In the genomic region with DNA sequence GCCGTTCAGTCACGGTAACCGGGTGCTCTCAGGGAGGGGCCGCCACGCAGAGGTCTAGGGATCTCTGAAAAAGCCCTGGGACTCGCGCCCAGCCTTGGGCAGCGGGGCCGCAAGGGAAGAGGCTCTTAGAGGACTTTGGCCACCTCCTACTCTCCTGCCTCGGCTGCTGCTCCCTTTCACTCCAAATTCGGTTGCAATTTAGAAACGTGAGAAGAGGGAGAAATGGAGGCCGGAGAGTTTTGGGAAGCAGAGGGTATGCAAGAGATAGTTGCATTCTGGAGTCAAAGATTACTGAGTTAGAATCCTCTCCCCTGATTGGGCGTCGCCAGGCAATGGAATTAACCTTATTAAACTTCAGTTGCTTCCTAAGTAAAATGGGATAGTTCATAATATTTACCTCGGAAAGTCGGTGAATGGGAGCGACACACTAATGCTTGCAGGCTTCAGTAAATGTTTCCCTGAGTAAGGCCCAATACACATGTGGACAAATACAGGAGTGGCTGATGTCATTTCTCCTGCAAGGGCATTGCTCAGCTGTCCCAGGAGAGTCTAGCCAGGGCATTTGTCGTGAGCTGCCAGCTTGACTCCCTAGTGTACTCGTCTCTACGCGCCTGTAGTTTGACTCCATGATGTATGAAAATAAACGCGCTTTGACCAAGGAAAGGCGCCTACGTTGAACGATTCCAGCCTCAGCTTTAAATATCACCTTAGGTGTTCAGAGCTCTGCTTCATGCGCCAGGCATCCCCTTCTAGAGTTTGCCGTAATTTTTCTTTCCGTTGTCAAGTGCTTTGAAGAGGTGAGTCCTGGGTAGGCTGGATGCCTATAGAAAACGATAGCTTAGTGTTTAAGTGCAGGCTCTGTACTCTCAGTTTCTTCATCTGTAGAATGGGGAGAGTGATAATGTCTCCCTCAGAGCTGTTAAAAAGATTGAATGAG, we compare ENCODE assay signal across 8 cellular contexts. TPM values are rescaled to one million over a fixed set of nuclear protein-coding genes. Genes with fewer than 3 reads are reported as not detected.
DNase-seq lines count a peak whose midpoint lies in the region; TF ChIP-seq lines count a peak whose summit lies in the region.

No MANE protein-coding gene starts in this region.

- POLR2A ChIA-PET in HEK293 (lab: Yijun Ruan, JAX): interaction anchor here (1.0 to 1.4 kb wide), 11 partner anchors 8 to 250 kb away, joined by 3 to 12 read pairs (median 4); no protein-coding TSS in a partner anchor
- POLR2A ChIA-PET in activated CD4-positive, alpha-beta memory T cell treated with anti-CD3 and anti-CD28 coated beads for 36 hours (lab: Charles Lee): interaction anchor here (1.0 to 1.8 kb wide), 6 partner anchors 8 to 154 kb away, joined by 3 to 8 read pairs (median 3); no protein-coding TSS in a partner anchor

- H3K79me2 ChIP-seq in Loucy (ENCODE audit: insufficient read depth, low read length): peaks cover 74% of the 10 kb centered on the region

- TF ChIP-seq CTCF in 22Rv1 (IDR thresholded peaks at IDR 0.05) (no peak), HEK293 (tag by site-specific recombination; IDR thresholded peaks at IDR 0.05) (no peak), Loucy (conservative IDR thresholded peaks at IDR 0.05; ENCODE audit: low read length) (no peak), nephron progenitor cell (IDR thresholded peaks at IDR 0.05) (no peak)

- peaks cover 44% of the 10 kb centered on the region for H4K20me1 ChIP-seq in Loucy (ENCODE audit: insufficient read depth, low read length, poor library complexity, severe bottlenecking)

- peak overlapping the region; percentile 67 for H3K4me3 ChIP-seq in HEK293 (ENCODE audit: low read depth, low read length)
- H3K4me3 ChIP-seq in Loucy (ENCODE audit: low read length, poor library complexity, severe bottlenecking): peak overlapping the region; percentile 87

- H3K27ac ChIP-seq in 22Rv1 (peak overlapping the region; percentile 85), HEK293 (ENCODE audit: extremely low read depth, low read depth, low read length) (peak overlapping the region; percentile 44)

- peak overlapping the region; percentile 79 for H2AFZ ChIP-seq in Loucy (ENCODE audit: low read length)

- H3K27me3 Mint-ChIP-seq in activated CD4-positive, alpha-beta memory T cell treated with anti-CD3 and anti-CD28 coated beads for 36 hours: no peaks in the 10 kb centered on the region
- no peaks in the 10 kb centered on the region for H3K27me3 Mint-ChIP-seq in nephron progenitor cell (ENCODE audit: low read depth, poor library complexity)

- H3K4me2 ChIP-seq in Loucy (ENCODE audit: low read depth, low read length, poor library complexity, severe bottlenecking): peak overlapping the region; percentile 90

- peaks cover 48% of the 10 kb centered on the region for H3K36me3 Mint-ChIP-seq in activated CD4-positive, alpha-beta memory T cell treated with anti-CD3 and anti-CD28 coated beads for 36 hours
- H3K36me3 Mint-ChIP-seq in nephron progenitor cell (ENCODE audit: low read depth): peaks cover 29% of the 10 kb centered on the region

- H3K9ac ChIP-seq in Loucy (ENCODE audit: low read depth, low read length, poor library complexity, severe bottlenecking): peak overlapping the region; percentile 78

- H3K4me1 ChIP-seq in HEK293 (ENCODE audit: control insufficient read depth, insufficient read depth, low read length) (peaks cover 5% of the 10 kb centered on the region; the same call in 1 of the 2 replicates), Loucy (ENCODE audit: insufficient read depth, low read length, poor library complexity, severe bottlenecking) (peaks cover 48% of the 10 kb centered on the region)

- no peaks in the 10 kb centered on the region for H3K9me3 ChIP-seq in HEK293 (ENCODE audit: control insufficient read depth, insufficient read depth, low read depth, low read length)
- H3K9me3 ChIP-seq in Loucy (ENCODE audit: insufficient read depth, low read depth, low read length): no peaks in the 10 kb centered on the region

- peak; percentile 67 for DNase-seq in GM03348 (ENCODE audit: low spot score)
- DNase-seq in activated CD4-positive, alpha-beta memory T cell treated with anti-CD3 and anti-CD28 coated beads for 36 hours: peak; percentile 30
- DNase-seq in fibroblast of peridontal ligament (ENCODE audit: extremely low read depth): peak; percentile 41
- DNase-seq in nephron progenitor cell: peak; percentile 15
- no peak for DNase-seq in KG1 (lab: John Stamatoyannopoulos, UW)

- H3K36me3 ChIP-seq in HEK293 (ENCODE audit: control insufficient read depth in 2 of 2, insufficient read depth in 1 of 2, low read length in 2 of 2) (peaks cover 38 to 52% of the 10 kb centered on the region in 2 experiments), Loucy (ENCODE audit: insufficient read depth, low read length) (peaks cover under 1% of the 10 kb centered on the region; the same call in 1 of the 2 replicates)

- peak overlapping the region; percentile 95 for H3K4me3 Mint-ChIP-seq in activated CD4-positive, alpha-beta memory T cell treated with anti-CD3 and anti-CD28 coated beads for 36 hours
- peak overlapping the region; percentile 97 for H3K4me3 Mint-ChIP-seq in nephron progenitor cell

- peaks cover 54% of the 10 kb centered on the region for H3K4me1 Mint-ChIP-seq in activated CD4-positive, alpha-beta memory T cell treated with anti-CD3 and anti-CD28 coated beads for 36 hours (ENCODE audit: low read depth)
- H3K4me1 Mint-ChIP-seq in nephron progenitor cell: peaks cover 41% of the 10 kb centered on the region

- peak overlapping the region; percentile 89 for H3K27ac Mint-ChIP-seq in activated CD4-positive, alpha-beta memory T cell treated with anti-CD3 and anti-CD28 coated beads for 36 hours
- peak overlapping the region; percentile 98 for H3K27ac Mint-ChIP-seq in nephron progenitor cell

- intact Hi-C loops in activated CD4-positive, alpha-beta memory T cell treated with anti-CD3 and anti-CD28 coated beads for 36 hours (cut with micrococcal nuclease): loop anchor here (1.0 to 5.0 kb wide), 5 partner anchors 27 to 1085 kb away; partner anchors contain the start of genes AMFR, CCDC102A and HERPUD1

- no peaks in the 10 kb centered on the region for H3F3A ChIP-seq in Loucy (ENCODE audit: low read depth)

- H3K9me3 Mint-ChIP-seq in activated CD4-positive, alpha-beta memory T cell treated with anti-CD3 and anti-CD28 coated beads for 36 hours: no peaks in the 10 kb centered on the region
- H3K9me3 Mint-ChIP-seq in nephron progenitor cell: no peaks in the 10 kb centered on the region

- H3K27me3 ChIP-seq in Loucy (ENCODE audit: insufficient read depth, low read length, poor library complexity, severe bottlenecking): no peaks in the 10 kb centered on the region

- CTCF ChIA-PET in HEK293 (lab: Yijun Ruan, JAX): interaction anchor here (0.5 kb wide), 2 partner anchors 26 to 776 kb away, joined by 4 read pairs; no protein-coding TSS in a partner anchor
- CTCF ChIA-PET in activated CD4-positive, alpha-beta memory T cell treated with anti-CD3 and anti-CD28 coated beads for 36 hours (lab: Charles Lee): interaction anchor here (0.6 to 1.8 kb wide), 3 partner anchors 24 to 182 kb away, joined by 3 to 5 read pairs (median 4); no protein-coding TSS in a partner anchor

- H3K9me2 ChIP-seq in Loucy (replicated peaks; ENCODE audit: low read depth, low read length): no peaks in the 10 kb centered on the region

TF ChIP-seq in HEK293, 187 proteins besides CTCF, POLR2A, EP300 and RAD21 (continues in another document):
- peak; percentile 30; the same call in 1 of the 2 replicates for TF ChIP-seq GLIS2 (tag by site-specific recombination; IDR thresholded peaks at IDR 0.05)
- no peak for TF ChIP-seq ZSCAN4 (tag by site-specific recombination; IDR thresholded peaks at IDR 0.05)
- no peak for TF ChIP-seq ZNF514 (tag by site-specific recombination; IDR thresholded peaks at IDR 0.05)
- TF ChIP-seq BCL11A (tag by site-specific recombination; IDR thresholded peaks at IDR 0.05; ENCODE audit: low read depth): no peak
- no peak for TF ChIP-seq ZNF350 (tag by site-specific recombination; IDR thresholded peaks at IDR 0.05)
- TF ChIP-seq HIC1 (tag by site-specific recombination; IDR thresholded peaks at IDR 0.05): no peak
- TF ChIP-seq ZNF658 (tag by site-specific recombination; IDR thresholded peaks at IDR 0.05): no peak
- TF ChIP-seq ZBTB20 (tag by site-specific recombination; IDR thresholded peaks at IDR 0.05): peak; percentile 79

RNA-seq across cellular contexts. Expression of gene OGFOD1, which starts 0.7 kb away (rescaled TPM):
- 10 to 100 TPM; 63.0 to 66.4 TPM for total RNA-seq in activated CD4-positive, alpha-beta memory T cell treated with anti-CD3 and anti-CD28 coated beads for 36 hours

RNA-seq across cellular contexts. Expression of gene NUDT21, which starts 0.9 kb away (rescaled TPM):
- total RNA-seq in activated CD4-positive, alpha-beta memory T cell treated with anti-CD3 and anti-CD28 coated beads for 36 hours: 100 to 1,000 TPM; 352 to 361 TPM

RNA-seq across cellular contexts. Expression of gene AMFR, which starts 26.7 kb away (rescaled TPM):
- total RNA-seq in activated CD4-positive, alpha-beta memory T cell treated with anti-CD3 and anti-CD28 coated beads for 36 hours: 10 to 100 TPM; 42.0 to 45.4 TPM
